In genomic region chr3:129893616-129894070, GRCh38 we compare ENCODE assay signal across 1 cellular context.
TF ChIP-seq lines count a peak whose summit lies in the region.

Gene TMCC1, minus strand, starts transcription at chr3:129893711.

TF ChIP-seq in HepG2, 621 proteins besides CTCF, POLR2A, EP300 and RAD21 (continued from another document and continues in another):
- TF ChIP-seq, protein P1, sequence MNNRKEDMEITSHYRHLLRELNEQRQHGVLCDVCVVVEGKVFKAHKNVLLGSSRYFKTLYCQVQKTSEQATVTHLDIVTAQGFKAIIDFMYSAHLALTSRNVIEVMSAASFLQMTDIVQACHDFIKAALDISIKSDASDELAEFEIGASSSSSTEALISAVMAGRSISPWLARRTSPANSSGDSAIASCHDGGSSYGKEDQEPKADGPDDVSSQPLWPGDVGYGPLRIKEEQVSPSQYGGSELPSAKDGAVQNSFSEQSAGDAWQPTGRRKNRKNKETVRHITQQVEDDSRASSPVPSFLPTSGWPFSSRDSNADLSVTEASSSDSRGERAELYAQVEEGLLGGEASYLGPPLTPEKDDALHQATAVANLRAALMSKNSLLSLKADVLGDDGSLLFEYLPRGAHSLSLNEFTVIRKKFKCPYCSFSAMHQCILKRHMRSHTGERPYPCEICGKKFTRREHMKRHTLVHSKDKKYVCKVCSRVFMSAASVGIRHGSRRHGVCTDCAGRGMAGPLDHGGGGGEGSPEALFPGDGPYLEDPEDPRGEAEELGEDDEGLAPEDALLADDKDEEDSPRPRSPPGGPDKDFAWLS (CRISPR knock-in tag; IDR thresholded peaks at IDR 0.05; ENCODE audit: borderline replicate concordance): no peak
- TF ChIP-seq IKZF4 (CRISPR knock-in tag; IDR thresholded peaks at IDR 0.05; ENCODE audit: borderline replicate concordance, low read depth, not compliant biosample characterization): no peak
- TF ChIP-seq TFDP1 (CRISPR knock-in tag; IDR thresholded peaks at IDR 0.05; ENCODE audit: borderline replicate concordance): no peak
- TF ChIP-seq SALL2 (CRISPR knock-in tag; IDR thresholded peaks at IDR 0.05): 0 out of 2 replicates have a peak, but pooled peaks have one; percentile 9
- TF ChIP-seq, protein P2, sequence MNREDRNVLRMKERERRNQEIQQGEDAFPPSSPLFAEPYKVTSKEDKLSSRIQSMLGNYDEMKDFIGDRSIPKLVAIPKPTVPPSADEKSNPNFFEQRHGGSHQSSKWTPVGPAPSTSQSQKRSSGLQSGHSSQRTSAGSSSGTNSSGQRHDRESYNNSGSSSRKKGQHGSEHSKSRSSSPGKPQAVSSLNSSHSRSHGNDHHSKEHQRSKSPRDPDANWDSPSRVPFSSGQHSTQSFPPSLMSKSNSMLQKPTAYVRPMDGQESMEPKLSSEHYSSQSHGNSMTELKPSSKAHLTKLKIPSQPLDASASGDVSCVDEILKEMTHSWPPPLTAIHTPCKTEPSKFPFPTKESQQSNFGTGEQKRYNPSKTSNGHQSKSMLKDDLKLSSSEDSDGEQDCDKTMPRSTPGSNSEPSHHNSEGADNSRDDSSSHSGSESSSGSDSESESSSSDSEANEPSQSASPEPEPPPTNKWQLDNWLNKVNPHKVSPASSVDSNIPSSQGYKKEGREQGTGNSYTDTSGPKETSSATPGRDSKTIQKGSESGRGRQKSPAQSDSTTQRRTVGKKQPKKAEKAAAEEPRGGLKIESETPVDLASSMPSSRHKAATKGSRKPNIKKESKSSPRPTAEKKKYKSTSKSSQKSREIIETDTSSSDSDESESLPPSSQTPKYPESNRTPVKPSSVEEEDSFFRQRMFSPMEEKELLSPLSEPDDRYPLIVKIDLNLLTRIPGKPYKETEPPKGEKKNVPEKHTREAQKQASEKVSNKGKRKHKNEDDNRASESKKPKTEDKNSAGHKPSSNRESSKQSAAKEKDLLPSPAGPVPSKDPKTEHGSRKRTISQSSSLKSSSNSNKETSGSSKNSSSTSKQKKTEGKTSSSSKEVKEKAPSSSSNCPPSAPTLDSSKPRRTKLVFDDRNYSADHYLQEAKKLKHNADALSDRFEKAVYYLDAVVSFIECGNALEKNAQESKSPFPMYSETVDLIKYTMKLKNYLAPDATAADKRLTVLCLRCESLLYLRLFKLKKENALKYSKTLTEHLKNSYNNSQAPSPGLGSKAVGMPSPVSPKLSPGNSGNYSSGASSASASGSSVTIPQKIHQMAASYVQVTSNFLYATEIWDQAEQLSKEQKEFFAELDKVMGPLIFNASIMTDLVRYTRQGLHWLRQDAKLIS (CRISPR knock-in tag; IDR thresholded peaks at IDR 0.05): no peak
- TF ChIP-seq RBM39 (IDR thresholded peaks at IDR 0.05; ENCODE audit: low read depth, low read length, poor library complexity, severe bottlenecking): no peak
- TF ChIP-seq ZNF724P (CRISPR knock-in tag; IDR thresholded peaks at IDR 0.05; ENCODE audit: borderline replicate concordance): no peak
- TF ChIP-seq PRDM4 (CRISPR knock-in tag; IDR thresholded peaks at IDR 0.05; ENCODE audit: borderline replicate concordance): no peak
- no peak for TF ChIP-seq ARNTL (CRISPR knock-in tag; IDR thresholded peaks at IDR 0.05)
- TF ChIP-seq POLR2AphosphoS2 (IDR thresholded peaks at IDR 0.05; ENCODE audit: low read depth, low read length): no peak
- TF ChIP-seq ZNF652 (CRISPR knock-in tag; IDR thresholded peaks at IDR 0.05; ENCODE audit: borderline replicate concordance, low read depth): no peak
- no peak for TF ChIP-seq ZNF143 (CRISPR knock-in tag; IDR thresholded peaks at IDR 0.05)
- no peak for TF ChIP-seq ZNF564 (CRISPR knock-in tag; IDR thresholded peaks at IDR 0.05)
- no peak for TF ChIP-seq FOXC1 (CRISPR knock-in tag; IDR thresholded peaks at IDR 0.05; ENCODE audit: borderline replicate concordance)
- TF ChIP-seq SRF (IDR thresholded peaks at IDR 0.05; ENCODE audit: low read depth, low read length): no peak
- no peak for TF ChIP-seq ZNF790 (CRISPR knock-in tag; IDR thresholded peaks at IDR 0.05; ENCODE audit: borderline replicate concordance)
- TF ChIP-seq MLLT10 (CRISPR knock-in tag; IDR thresholded peaks at IDR 0.05): no peak
- no peak for TF ChIP-seq HOXA7 (CRISPR knock-in tag; IDR thresholded peaks at IDR 0.05)
- 0 out of 2 replicates have a peak, but pooled peaks have one; percentile 51 for TF ChIP-seq HOXA5 (CRISPR knock-in tag; IDR thresholded peaks at IDR 0.05)
- no peak; the same call in 1 of the 2 replicates for TF ChIP-seq KDM5A (IDR thresholded peaks at IDR 0.05; ENCODE audit: borderline replicate concordance, low read length)
- TF ChIP-seq ZNF549 (CRISPR knock-in tag; IDR thresholded peaks at IDR 0.05): no peak
- TF ChIP-seq, protein P3, sequence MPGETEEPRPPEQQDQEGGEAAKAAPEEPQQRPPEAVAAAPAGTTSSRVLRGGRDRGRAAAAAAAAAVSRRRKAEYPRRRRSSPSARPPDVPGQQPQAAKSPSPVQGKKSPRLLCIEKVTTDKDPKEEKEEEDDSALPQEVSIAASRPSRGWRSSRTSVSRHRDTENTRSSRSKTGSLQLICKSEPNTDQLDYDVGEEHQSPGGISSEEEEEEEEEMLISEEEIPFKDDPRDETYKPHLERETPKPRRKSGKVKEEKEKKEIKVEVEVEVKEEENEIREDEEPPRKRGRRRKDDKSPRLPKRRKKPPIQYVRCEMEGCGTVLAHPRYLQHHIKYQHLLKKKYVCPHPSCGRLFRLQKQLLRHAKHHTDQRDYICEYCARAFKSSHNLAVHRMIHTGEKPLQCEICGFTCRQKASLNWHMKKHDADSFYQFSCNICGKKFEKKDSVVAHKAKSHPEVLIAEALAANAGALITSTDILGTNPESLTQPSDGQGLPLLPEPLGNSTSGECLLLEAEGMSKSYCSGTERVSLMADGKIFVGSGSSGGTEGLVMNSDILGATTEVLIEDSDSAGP (CRISPR knock-in tag; IDR thresholded peaks at IDR 0.05; ENCODE audit: borderline replicate concordance): no peak; the same call in 1 of the 2 replicates
- TF ChIP-seq MEF2D (CRISPR knock-in tag; IDR thresholded peaks at IDR 0.05): no peak
- no peak for TF ChIP-seq MAFF (IDR thresholded peaks at IDR 0.05; ENCODE audit: low read depth, low read length)
- no peak for TF ChIP-seq AKAP8 (CRISPR knock-in tag; IDR thresholded peaks at IDR 0.05)
- TF ChIP-seq ZBTB25 (CRISPR knock-in tag; IDR thresholded peaks at IDR 0.05): no peak
- no peak for TF ChIP-seq ZFP37 (CRISPR knock-in tag; IDR thresholded peaks at IDR 0.05; ENCODE audit: borderline replicate concordance)
- TF ChIP-seq ZNF816 (CRISPR knock-in tag; IDR thresholded peaks at IDR 0.05; ENCODE audit: borderline replicate concordance): no peak
- no peak for TF ChIP-seq TSC22D2 (CRISPR knock-in tag; IDR thresholded peaks at IDR 0.05; ENCODE audit: borderline replicate concordance)
- TF ChIP-seq ZBTB20 (CRISPR knock-in tag; IDR thresholded peaks at IDR 0.05; ENCODE audit: borderline replicate concordance, low read depth): no peak
- TF ChIP-seq, protein P4, sequence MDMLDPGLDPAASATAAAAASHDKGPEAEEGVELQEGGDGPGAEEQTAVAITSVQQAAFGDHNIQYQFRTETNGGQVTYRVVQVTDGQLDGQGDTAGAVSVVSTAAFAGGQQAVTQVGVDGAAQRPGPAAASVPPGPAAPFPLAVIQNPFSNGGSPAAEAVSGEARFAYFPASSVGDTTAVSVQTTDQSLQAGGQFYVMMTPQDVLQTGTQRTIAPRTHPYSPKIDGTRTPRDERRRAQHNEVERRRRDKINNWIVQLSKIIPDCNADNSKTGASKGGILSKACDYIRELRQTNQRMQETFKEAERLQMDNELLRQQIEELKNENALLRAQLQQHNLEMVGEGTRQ (IDR thresholded peaks at IDR 0.05; ENCODE audit: low read depth, low read length): no peak
- TF ChIP-seq, protein P4 (CRISPR knock-in tag; IDR thresholded peaks at IDR 0.05; ENCODE audit: borderline replicate concordance): no peak
- no peak for TF ChIP-seq ZFP36L2 (CRISPR knock-in tag; IDR thresholded peaks at IDR 0.05)
- TF ChIP-seq RFXAP (CRISPR knock-in tag; IDR thresholded peaks at IDR 0.05; ENCODE audit: borderline replicate concordance): 0 out of 2 replicates have a peak, but pooled peaks have one; percentile 43
- TF ChIP-seq ATF7-NPFF (CRISPR knock-in tag; IDR thresholded peaks at IDR 0.05; ENCODE audit: low read depth): no peak
- 0 out of 2 replicates have a peak, but pooled peaks have one; percentile 53 for TF ChIP-seq ZNF180 (CRISPR knock-in tag; IDR thresholded peaks at IDR 0.05; ENCODE audit: borderline replicate concordance, low read depth)
- TF ChIP-seq ZNF274 (CRISPR knock-in tag; IDR thresholded peaks at IDR 0.05): no peak
- peak; percentile 91 for TF ChIP-seq ZBTB14 (CRISPR knock-in tag; IDR thresholded peaks at IDR 0.05)
- TF ChIP-seq KDM2A (CRISPR knock-in tag; IDR thresholded peaks at IDR 0.05; ENCODE audit: borderline replicate concordance, low read depth): peak; percentile 19; the same call in 1 of the 2 replicates
- no peak for TF ChIP-seq ZNF766 (CRISPR knock-in tag; IDR thresholded peaks at IDR 0.05; ENCODE audit: borderline replicate concordance)
- no peak for TF ChIP-seq AGO2 (optimal IDR thresholded peaks at IDR 0.05; ENCODE audit: low read depth, low read length)
- no peak for TF ChIP-seq REXO4 (CRISPR knock-in tag; IDR thresholded peaks at IDR 0.05; ENCODE audit: borderline replicate concordance)
- peak; percentile 36; the same call in 1 of the 2 replicates for TF ChIP-seq FOXP4 (CRISPR knock-in tag; IDR thresholded peaks at IDR 0.05)
- TF ChIP-seq STAT5B (CRISPR knock-in tag; IDR thresholded peaks at IDR 0.05): no peak
- TF ChIP-seq SP5 (CRISPR knock-in tag; IDR thresholded peaks at IDR 0.05; ENCODE audit: borderline replicate concordance, low read depth): 0 out of 2 replicates have a peak, but pooled peaks have one; percentile 57
- no peak for TF ChIP-seq ZC3H4 (CRISPR knock-in tag; IDR thresholded peaks at IDR 0.05; ENCODE audit: borderline replicate concordance)
